27 cellular contexts compared by ENCODE assay signal in genomic region chr11:67491276-67492068, GRCh38. TPM values are rescaled to one million over a fixed set of nuclear protein-coding genes. Genes with fewer than 3 reads are reported as not detected.
DNase-seq lines count a peak whose midpoint lies in the region; ATAC-seq, FAIRE-seq and TF ChIP-seq lines count a peak whose summit lies in the region.
"Had no signal": no experiment of that assay in that cellular context is flagged by ENCODE, and none has a peak within 500 bp of the region (broad histone marks: within the 10 kb centered on the region; RNA-seq: fewer than 3 reads in every experiment).

No MANE protein-coding gene starts in this region.

- H3K4me2 ChIP-seq in IMR-90 (ENCODE audit: low read depth, low read length), result no peak overlapping the region

- H2BK5ac ChIP-seq in IMR-90 (ENCODE audit: low read depth, low read length, poor library complexity, severe bottlenecking), result no peak overlapping the region

- CTCF ChIA-PET in IMR-90 (lab: Yijun Ruan, JAX), result no interaction called here

- H4K91ac ChIP-seq in IMR-90 (ENCODE audit: insufficient read depth, low read depth, low read length), result no peak overlapping the region

- H3K36me3 ChIP-seq in IMR-90 (ENCODE audit: control insufficient read depth, insufficient read depth, low read length), result peaks cover 56% of the 10 kb centered on the region
- peaks cover 2 to 17% of the 10 kb centered on the region in 2 donors for H3K36me3 ChIP-seq in kidney (ENCODE audit: control insufficient read depth in 1 of 2, insufficient read depth in 2 of 2, low read length in 2 of 2)

- H3K4me3 ChIP-seq in IMR-90 (ENCODE audit: insufficient read depth, low read depth, low read length) (no peak overlapping the region), kidney (ENCODE audit: low read length in 2 of 2) (no peak overlapping the region)
- H3K4me3 ChIP-seq: dorsolateral prefrontal cortex, lung, mucosa of descending colon, sigmoid colon, SK-N-MC had no signal

- peaks cover 9% of the 10 kb centered on the region for H3K9me1 ChIP-seq in IMR-90 (ENCODE audit: insufficient read depth, low read length)

- POLR2A ChIA-PET in IMR-90 (lab: Charles Lee; ENCODE audit: unreplicated experiment), result no interaction called here

- TF ChIP-seq CTCF in IMR-90 (conservative IDR thresholded peaks at IDR 0.05; ENCODE audit: low read depth, low read length) (no peak), kidney (IDR thresholded peaks at IDR 0.05; ENCODE audit: borderline replicate concordance, extremely low read depth, insufficient read depth) (no peak)

- no peaks in the 10 kb centered on the region for H3K27me3 ChIP-seq in IMR-90 (ENCODE audit: control insufficient read depth, insufficient read depth, low read length)
- H3K27me3 ChIP-seq: dorsolateral prefrontal cortex, sigmoid colon had no signal

- no peak overlapping the region for H3K18ac ChIP-seq in IMR-90 (ENCODE audit: low read depth, low read length)

- H3K27ac ChIP-seq in IMR-90 (ENCODE audit: insufficient read depth, low read length) (no peak overlapping the region), kidney (ENCODE audit: low read depth in 2 of 2, low read length in 2 of 2) (no peak overlapping the region)
- H3K27ac ChIP-seq: SK-N-MC had no signal

- no peak for DNase-seq in stimulated activated naive CD8-positive, alpha-beta T cell treated with anti-CD3 and anti-CD28 coated beads, Interleukin-15, Interleukin-2, amounts not matched to agents 100 U/mL and 50 U/mL, for 24 hours
- DNase-seq in IMR-90 (no peak), kidney (peak; percentile 51), NCI-H1694 (lab: John Stamatoyannopoulos, UW) (no peak), COLO668 (lab: John Stamatoyannopoulos, UW; ENCODE audit: unreplicated experiment) (no peak), iPS-NIHi11 (ENCODE audit: low spot score) (no peak)
- DNase-seq: cerebellar nuclear complex, DMS53, GF-D8, glutamatergic neuron, Kasumi-1, kidney glomerular epithelial cell, NCI-H1930, NCI-H226, RPMI8226, sigmoid colon, T-helper 2 cell had no signal

- no peak overlapping the region for H2BK20ac ChIP-seq in IMR-90 (ENCODE audit: low read depth, low read length)

- FAIRE-seq in kidney (lab: Jason Lieb, UNC), result no peak

- no peak for TF ChIP-seq POLR2A in IMR-90 (IDR thresholded peaks at IDR 0.05; ENCODE audit: low read depth, low read length)

- no peaks in the 10 kb centered on the region for H3K9me3 Mint-ChIP-seq in stimulated activated naive CD8-positive, alpha-beta T cell treated with anti-CD3 and anti-CD28 coated beads, Interleukin-15, Interleukin-2, amounts not matched to agents 100 ng/mL and 50 ng/mL, for 24 hours
- H3K9me3 Mint-ChIP-seq: nephron, type B pancreatic cell had no signal

- no peaks in the 10 kb centered on the region; the same call in 1 of the 2 replicates for H4K20me1 ChIP-seq in IMR-90 (ENCODE audit: insufficient read depth, low read length)

- no peak overlapping the region for H3K4me3 Mint-ChIP-seq in stimulated activated naive CD8-positive, alpha-beta T cell treated with anti-CD3 and anti-CD28 coated beads, Interleukin-15, Interleukin-2, amounts not matched to agents 100 ng/mL and 50 ng/mL, for 24 hours
- H3K4me3 Mint-ChIP-seq: nephron, type B pancreatic cell had no signal

- no peak overlapping the region for H2BK15ac ChIP-seq in IMR-90 (ENCODE audit: low read depth, low read length)

- H3K4me1 ChIP-seq in IMR-90 (ENCODE audit: control insufficient read depth, insufficient read depth, low read length) (no peaks in the 10 kb centered on the region), kidney (ENCODE audit: control insufficient read depth in 1 of 2, insufficient read depth in 1 of 2, low read depth in 1 of 2, low read length in 2 of 2) (no peaks in the 10 kb centered on the region)
- H3K4me1 ChIP-seq: sigmoid colon had no signal

- H3K9ac ChIP-seq in IMR-90 (ENCODE audit: low read depth, low read length) (no peak overlapping the region), kidney (ENCODE audit: low read length in 2 of 2) (no peak overlapping the region)

- H2AK5ac ChIP-seq in IMR-90 (ENCODE audit: low read depth, low read length), result no peak overlapping the region

- H3K79me1 ChIP-seq in IMR-90 (ENCODE audit: low read depth in 1 of 2, low read length in 2 of 2), result peaks cover 4 to 6% of the 10 kb centered on the region in 2 experiments; a peak in 1 of 4 replicates

- in situ Hi-C loops in IMR-90 (cut with MboI; ENCODE audit: low sequenced_read_pairs), result no loop called here

- H3K36me3 Mint-ChIP-seq in stimulated activated naive CD8-positive, alpha-beta T cell treated with anti-CD3 and anti-CD28 coated beads, Interleukin-15, Interleukin-2, amounts not matched to agents 100 ng/mL and 50 ng/mL, for 24 hours (ENCODE audit: low read depth), result peaks cover 28% of the 10 kb centered on the region

- BruUV-seq in IMR-90 (replicated peaks; lab: Mats Ljungman, UMichigan), result no TSS peak

- H3K23ac ChIP-seq in IMR-90 (ENCODE audit: low read depth, low read length), result no peak overlapping the region

- no peaks in the 10 kb centered on the region for H3K27me3 Mint-ChIP-seq in stimulated activated naive CD8-positive, alpha-beta T cell treated with anti-CD3 and anti-CD28 coated beads, Interleukin-15, Interleukin-2, amounts not matched to agents 100 ng/mL and 50 ng/mL, for 24 hours
- H3K27me3 Mint-ChIP-seq: type B pancreatic cell had no signal

- intact Hi-C loops in IMR-90 (cut with micrococcal nuclease) (no loop called here), kidney (cut with DNase I) (no loop called here)

- 57% methylated on average over 4 of the region's 24 CpGs; no CpG with 5 or more reads in 1 of the 2 experiments for WGBS in IMR-90 (ENCODE audit: extremely low coverage in 2 of 2, insufficient read length in 1 of 2), 2 experiments

- no peak overlapping the region for H2AFZ ChIP-seq in IMR-90 (replicated peaks; ENCODE audit: low read length, poor library complexity)

- H3K4me1 Mint-ChIP-seq in stimulated activated naive CD8-positive, alpha-beta T cell treated with anti-CD3 and anti-CD28 coated beads, Interleukin-15, Interleukin-2, amounts not matched to agents 100 ng/mL and 50 ng/mL, for 24 hours (ENCODE audit: low read depth), result peaks cover 31% of the 10 kb centered on the region
- H3K4me1 Mint-ChIP-seq: nephron had no signal

- H3K14ac ChIP-seq in IMR-90 (replicated peaks; ENCODE audit: low read depth, low read length), result no peak overlapping the region

- dilution Hi-C loops in IMR-90 (cut with HindIII; ENCODE audit: low sequenced_read_pairs, unreplicated experiment), result no loop called here

- ATAC-seq in stimulated activated naive CD8-positive, alpha-beta T cell treated with anti-CD3 and anti-CD28 coated beads, Interleukin-15, Interleukin-2, amounts not matched to agents 100 U/mL and 50 U/mL, for 24 hours, result no peak
- ATAC-seq in IMR-90 (ENCODE audit: low read depth), result no peak
- ATAC-seq: mucosa of descending colon had no signal

- no peak overlapping the region for H3K56ac ChIP-seq in IMR-90 (ENCODE audit: extremely low read depth, insufficient read depth, low read length)

- peak overlapping the region; percentile 55 for H2AK9ac ChIP-seq in IMR-90 (replicated peaks; ENCODE audit: low read depth, low read length, poor library complexity)

- no peaks in the 10 kb centered on the region for H3K9me3 ChIP-seq in IMR-90 (ENCODE audit: control insufficient read depth, insufficient read depth, low read length)
- H3K9me3 ChIP-seq in kidney (ENCODE audit: control insufficient read depth in 1 of 2, low read length in 2 of 2), result no peaks in the 10 kb centered on the region
- H3K9me3 ChIP-seq: mucosa of descending colon, sigmoid colon had no signal

- H3K27ac Mint-ChIP-seq in stimulated activated naive CD8-positive, alpha-beta T cell treated with anti-CD3 and anti-CD28 coated beads, Interleukin-15, Interleukin-2, amounts not matched to agents 100 ng/mL and 50 ng/mL, for 24 hours, result peak overlapping the region; percentile 52
- H3K27ac Mint-ChIP-seq: nephron, type B pancreatic cell had no signal

- no peak overlapping the region for H4K5ac ChIP-seq in IMR-90 (ENCODE audit: low read depth, low read length)

- H4K8ac ChIP-seq in IMR-90 (ENCODE audit: low read depth in 2 of 2, low read length in 2 of 2), result no peak overlapping the region

- H3K4ac ChIP-seq in IMR-90 (ENCODE audit: low read depth, low read length), result no peak overlapping the region

- no peak for TF ChIP-seq RAD21 in IMR-90 (IDR thresholded peaks at IDR 0.05; ENCODE audit: low read length)

- H2BK120ac ChIP-seq in IMR-90 (ENCODE audit: low read depth, low read length), result no peak overlapping the region

TF ChIP-seq in IMR-90, 13 proteins besides CTCF, POLR2A, EP300 and RAD21 (continues in another document):
- TF ChIP-seq RCOR1 (IDR thresholded peaks at IDR 0.05; ENCODE audit: insufficient replicate concordance, low read length), result no peak

RNA-seq across cellular contexts. Expression of gene AIP, which starts 8.6 kb away (rescaled TPM):
- 91.4 and 95.5 TPM in 2 replicates for total RNA-seq in IMR-90 (2012; rRNA removed)
- polyA plus RNA-seq in IMR-90 (2012; rRNA removed), result 122 and 130 TPM in 2 replicates
- 119 and 146 TPM in 2 replicates for polyA plus RNA-seq in IMR-90 (2012; cell fraction: cytosol; rRNA removed)
- polyA plus RNA-seq in IMR-90 (2012; cell fraction: nucleus; rRNA removed; ENCODE audit: low replicate concordance), result 57.9 and 94.8 TPM in 2 replicates
- 61.5 TPM for total RNA-seq in kidney
- polyA plus RNA-seq in kidney (ENCODE audit: insufficient read depth, low read depth, low replicate concordance), result 135 TPM

RNA-seq across cellular contexts. Expression of gene PITPNM1, which starts 13.7 kb away (rescaled TPM):
- 4.7 and 5.0 TPM in 2 replicates for total RNA-seq in IMR-90 (2012; rRNA removed)
- 15.4 and 18.3 TPM in 2 replicates for polyA plus RNA-seq in IMR-90 (2012; rRNA removed)
- 8.3 and 16.2 TPM in 2 replicates for polyA plus RNA-seq in IMR-90 (2012; cell fraction: cytosol; rRNA removed)
- 41.1 and 134 TPM in 2 replicates for polyA plus RNA-seq in IMR-90 (2012; cell fraction: nucleus; rRNA removed; ENCODE audit: low replicate concordance)
- 74.7 TPM for total RNA-seq in kidney
- polyA plus RNA-seq in kidney (ENCODE audit: insufficient read depth, low read depth, low replicate concordance), result 19.3 TPM

RNA-seq across cellular contexts. Expression of gene CDK2AP2, which starts 16.5 kb away (rescaled TPM):
- total RNA-seq in IMR-90 (2012; rRNA removed) (8.1 and 9.2 TPM in 2 replicates), kidney (98.4 TPM)
- polyA plus RNA-seq in IMR-90 (2012; rRNA removed) (44.7 and 49.8 TPM in 2 replicates), kidney (ENCODE audit: insufficient read depth, low read depth, low replicate concordance) (188 TPM)
- polyA plus RNA-seq in IMR-90 (2012; cell fraction: cytosol; rRNA removed), result 49.1 and 52.7 TPM in 2 replicates
- polyA plus RNA-seq in IMR-90 (2012; cell fraction: nucleus; rRNA removed; ENCODE audit: low replicate concordance), result 41.3 and 43.1 TPM in 2 replicates

RNA-seq across cellular contexts. Expression of gene TMEM134, which starts 22.4 kb away (rescaled TPM):
- total RNA-seq in IMR-90 (2012; rRNA removed), result 12.5 and 18.9 TPM in 2 replicates
- polyA plus RNA-seq in IMR-90 (2012; rRNA removed), result 55.0 and 64.4 TPM in 2 replicates
- 167 and 255 TPM in 2 replicates for polyA plus RNA-seq in IMR-90 (2012; cell fraction: cytosol; rRNA removed)
- 119 and 287 TPM in 2 replicates for polyA plus RNA-seq in IMR-90 (2012; cell fraction: nucleus; rRNA removed; ENCODE audit: low replicate concordance)
- 65.5 TPM for total RNA-seq in kidney
- 127 TPM for polyA plus RNA-seq in kidney (ENCODE audit: insufficient read depth, low read depth, low replicate concordance)

RNA-seq across cellular contexts. Expression of gene CABP2, which starts 31.8 kb away (rescaled TPM):
- not detected in 2 replicates for total RNA-seq in IMR-90 (2012; rRNA removed)
- not detected in 2 replicates for polyA plus RNA-seq in IMR-90 (2012; rRNA removed)
- polyA plus RNA-seq in IMR-90 (2012; cell fraction: cytosol; rRNA removed), result not detected in 2 replicates
- polyA plus RNA-seq in IMR-90 (2012; cell fraction: nucleus; rRNA removed; ENCODE audit: low replicate concordance), result not detected in 2 replicates
- total RNA-seq in kidney, result not detected
- not detected for polyA plus RNA-seq in kidney (ENCODE audit: insufficient read depth, low read depth, low replicate concordance)
- total RNA-seq: dorsolateral prefrontal cortex, H4, HT1080, lung, mucosa of descending colon, posterior vena cava, sigmoid colon had no signal
- polyA plus RNA-seq: lung, sigmoid colon had no signal

Comparison
In these comparisons a context has a peak if more than half of its experiments do, and no peak if none do; other contexts are left out.
1. RNA of gene PITPNM1, which starts 13.7 kb away (total RNA-seq): 74.7 TPM in kidney (single experiment); 4.7 to 5.0 TPM in IMR-90; every median in the first group is over 10 times any median in the second.